17 cellular contexts compared by ENCODE assay signal in genomic region chr1:243605604-243606003, GRCh38.
"Had no signal": no experiment of that assay in that cellular context is flagged by ENCODE, and none has a peak within 500 bp of the region (broad histone marks: within the 10 kb centered on the region; RNA-seq: fewer than 3 reads in every experiment).

No MANE protein-coding gene starts in this region.

- H3K27ac ChIP-seq: cardiac muscle cell, coronary artery, sigmoid colon, SK-N-MC, upper lobe of left lung had no signal

- H3K36me3 ChIP-seq: cardiac muscle cell, sigmoid colon had no signal

- H3K4me1 ChIP-seq: sigmoid colon, upper lobe of left lung had no signal

- H3K4me1 Mint-ChIP-seq: nephron; stimulated activated naive CD8-positive, alpha-beta T cell treated with anti-CD3 and anti-CD28 coated beads, Interleukin-15, amount 100 ng/mL, for 72 hours had no signal

- H3K4me3 Mint-ChIP-seq: activated T-helper 17 cell treated with anti-CD3 and anti-CD28 coated beads, Interleukin-2, amount 50 U/mL, for 72 hours; nephron; stimulated activated naive CD8-positive, alpha-beta T cell treated with anti-CD3 and anti-CD28 coated beads, Interleukin-15, amount 100 ng/mL, for 72 hours had no signal

- H3K27me3 Mint-ChIP-seq: activated T-helper 17 cell treated with anti-CD3 and anti-CD28 coated beads, Interleukin-2, amount 50 U/mL, for 72 hours; stimulated activated naive CD8-positive, alpha-beta T cell treated with anti-CD3 and anti-CD28 coated beads, Interleukin-15, amount 100 ng/mL, for 72 hours had no signal

- H3K27me3 ChIP-seq: cardiac muscle cell, sigmoid colon, upper lobe of left lung had no signal

- ATAC-seq: activated T-helper 17 cell treated with anti-CD3 and anti-CD28 coated beads, Interleukin-2, amount 50 U/mL, for 72 hours; stimulated activated naive CD8-positive, alpha-beta T cell treated with anti-CD3 and anti-CD28 coated beads, Interleukin-15, amount 100 ng/mL, for 72 hours had no signal

- H3K4me3 ChIP-seq: cardiac muscle cell, coronary artery, sigmoid colon, SK-N-MC, upper lobe of left lung had no signal

- DNase-seq: activated CD4-positive, CD25-positive, alpha-beta regulatory T cell treated with anti-CD3 and anti-CD28 coated beads, Interleukin-2, amount 50 U/mL, for 72 hours; activated naive CD4-positive, alpha-beta T cell treated with Interleukin-2 at 50 U/mL for 16 hours; aorta; effector CD4-positive, alpha-beta T cell; hippocampal formation; occipital lobe; sigmoid colon; stimulated activated CD4-positive, alpha-beta T cell treated with anti-CD3 and anti-CD28 coated beads, Interleukin-1b, Interleukin-23, amount 100 ng/mL, for 48 hours; stimulated activated naive CD8-positive, alpha-beta T cell treated with anti-CD3 and anti-CD28 coated beads, Interleukin-15, amount 100 ng/mL, for 72 hours; T-helper 1 cell; T1000; upper lobe of left lung had no signal

- H3K27ac Mint-ChIP-seq: activated T-helper 17 cell treated with anti-CD3 and anti-CD28 coated beads, Interleukin-2, amount 50 U/mL, for 72 hours; nephron; stimulated activated naive CD8-positive, alpha-beta T cell treated with anti-CD3 and anti-CD28 coated beads, Interleukin-15, amount 100 ng/mL, for 72 hours had no signal
